Comparison of ENCODE assay signal across 1 cellular context in genomic region chr11:7514099-7514725, GRCh38.
TF ChIP-seq lines count a peak whose summit lies in the region.

No MANE protein-coding gene starts in this region.

TF ChIP-seq in HepG2, 621 proteins besides CTCF, POLR2A, EP300 and RAD21 (continued from another document):
- TF ChIP-seq HMGXB3 (CRISPR knock-in tag; IDR thresholded peaks at IDR 0.05; ENCODE audit: borderline replicate concordance), result no peak
- TF ChIP-seq EEA1 (CRISPR knock-in tag; IDR thresholded peaks at IDR 0.05; ENCODE audit: borderline replicate concordance), result 0 out of 2 replicates have a peak, but pooled peaks have one; percentile 48
- 0 out of 2 replicates have a peak, but pooled peaks have one; percentile 54 for TF ChIP-seq IRX3 (CRISPR knock-in tag; IDR thresholded peaks at IDR 0.05; ENCODE audit: borderline replicate concordance, low read depth)
- TF ChIP-seq TRIM24 (CRISPR knock-in tag; IDR thresholded peaks at IDR 0.05), result no peak
- TF ChIP-seq SMAD9 (CRISPR knock-in tag; IDR thresholded peaks at IDR 0.05), result no peak
- TF ChIP-seq ZNF451 (CRISPR knock-in tag; IDR thresholded peaks at IDR 0.05), result 0 out of 2 replicates have a peak, but pooled peaks have one; percentile 50
- no peak for TF ChIP-seq KLF9 (CRISPR knock-in tag; IDR thresholded peaks at IDR 0.05; ENCODE audit: low read depth)
- 0 out of 2 replicates have a peak, but pooled peaks have one; percentile 24 for TF ChIP-seq SNAPC2 (CRISPR knock-in tag; IDR thresholded peaks at IDR 0.05)
- TF ChIP-seq NFYB (CRISPR knock-in tag; IDR thresholded peaks at IDR 0.05), result 0 out of 2 replicates have a peak, but pooled peaks have one; percentile 2
- no peak for TF ChIP-seq ZNF577 (CRISPR knock-in tag; IDR thresholded peaks at IDR 0.05; ENCODE audit: borderline replicate concordance, low read depth)
- peak; percentile 47 for TF ChIP-seq HNRNPLL (IDR thresholded peaks at IDR 0.05; ENCODE audit: low read depth, low read length, poor library complexity, severe bottlenecking)
- TF ChIP-seq ZNF138 (CRISPR knock-in tag; IDR thresholded peaks at IDR 0.05; ENCODE audit: low read depth), result no peak
